In the genomic region with DNA sequence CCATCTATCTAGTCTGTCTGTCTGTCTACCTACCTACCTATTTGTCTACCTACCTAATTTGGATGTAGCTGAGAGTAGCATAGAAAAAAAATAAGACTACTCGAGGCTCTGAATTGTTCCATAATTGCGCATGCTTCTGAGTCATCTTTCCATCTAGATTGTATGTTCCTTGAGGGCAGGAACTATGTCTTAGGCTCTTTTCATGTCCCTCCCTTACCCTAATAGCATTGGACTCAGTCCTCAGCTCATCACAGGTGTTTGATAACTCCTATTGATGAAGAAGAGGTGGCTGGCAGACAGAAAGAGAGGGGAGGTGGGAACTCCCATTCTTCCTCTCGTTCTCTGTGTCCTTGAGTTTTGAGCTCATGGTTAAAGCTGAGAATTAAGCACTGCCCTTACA, we compare ENCODE assay signal across 8 cellular contexts.
"Had no signal": no experiment of that assay in that cellular context is flagged by ENCODE, and none has a peak within 500 bp of the region (broad histone marks: within the 10 kb centered on the region; RNA-seq: fewer than 3 reads in every experiment).

No MANE protein-coding gene starts in this region.

- DNase-seq: GDM1, GF-D8 had no signal

- H3K4me3 ChIP-seq: GM12878 had no signal

- ATAC-seq: GM12878 had no signal

- FAIRE-seq: G401.6, GM12878, GM12891, GM12892, GM18507, GM19239 had no signal
